20 cellular contexts compared by ENCODE assay signal in genomic region chr2:17958486-17959092, GRCh38.
A peak's percentile ranks its signal among the peaks of the same experiment; 100 is the strongest.
DNase-seq lines count a peak whose midpoint lies in the region; ATAC-seq lines count a peak whose summit lies in the region.
"Had no signal": no experiment of that assay in that cellular context is flagged by ENCODE, and none has a peak within 500 bp of the region (broad histone marks: within the 10 kb centered on the region; RNA-seq: fewer than 3 reads in every experiment).

No MANE protein-coding gene starts in this region.

- DNase-seq in GM04503 (ENCODE audit: low read depth): peak; percentile 37
- DNase-seq in adipocyte (ENCODE audit: low read depth): peak; percentile 26
- DNase-seq in globus pallidus (ENCODE audit: low spot score): peak; percentile 19
- no peak for DNase-seq in GM19238 (ENCODE audit: insufficient read length, low spot score)
- no peak for DNase-seq in central memory CD4-positive, alpha-beta T cell
- no peak for DNase-seq in NCI-H82 treated with DMSO at 0.1 percent for 48 hours (lab: John Stamatoyannopoulos, UW; ENCODE audit: unreplicated experiment)
- DNase-seq: ACHN; BE2C; CD4-positive, CD25-positive, alpha-beta regulatory T cell; COR-L47; GDM1; MV-4-11; NCI-H1417; NCI-H187; NCI-H446 treated with DMSO at 0.1 percent for 48 hours; NCI-H748 treated with DMSO at 0.1 percent for 48 hours; SHP77 had no signal

- H3K4me3 ChIP-seq in adipocyte (ENCODE audit: low read length): no peak overlapping the region
- H3K4me3 ChIP-seq: GM12878, SK-N-MC had no signal

- H3K4me1 ChIP-seq in adipocyte (ENCODE audit: control insufficient read depth, insufficient read depth, low read length): no peaks in the 10 kb centered on the region
- H3K4me1 ChIP-seq: BE2C had no signal

- H3K27me3 ChIP-seq in adipocyte (replicated peaks; ENCODE audit: control insufficient read depth, insufficient read depth, low read length): peaks cover 16% of the 10 kb centered on the region
- H3K27me3 ChIP-seq: BE2C had no signal

- H3K9me3 ChIP-seq in adipocyte (ENCODE audit: control insufficient read depth, low read length): no peaks in the 10 kb centered on the region
- H3K9me3 ChIP-seq: BE2C had no signal

- ATAC-seq in GM21786 (IDR thresholded peaks at IDR 0.05; ENCODE audit: unreplicated experiment): no peak
- ATAC-seq: GM12878 had no signal

- H3K9ac ChIP-seq in adipocyte (ENCODE audit: low read length): no peak overlapping the region

- no peaks in the 10 kb centered on the region for H3K36me3 ChIP-seq in adipocyte (ENCODE audit: control insufficient read depth, insufficient read depth, low read length, severe bottlenecking)
- H3K36me3 ChIP-seq: BE2C had no signal

Comparison
In these comparisons a context has a peak if more than half of its experiments do, and no peak if none do; other contexts are left out.
1. DNase-seq: peak in GM04503 (single experiment), adipocyte (single experiment) and globus pallidus (single experiment); none in GM19238 (single experiment), central memory CD4-positive, alpha-beta T cell (single experiment) and NCI-H82 treated with DMSO at 0.1 percent for 48 hours (single experiment).